17 cellular contexts compared by ENCODE assay signal in the genomic region with DNA sequence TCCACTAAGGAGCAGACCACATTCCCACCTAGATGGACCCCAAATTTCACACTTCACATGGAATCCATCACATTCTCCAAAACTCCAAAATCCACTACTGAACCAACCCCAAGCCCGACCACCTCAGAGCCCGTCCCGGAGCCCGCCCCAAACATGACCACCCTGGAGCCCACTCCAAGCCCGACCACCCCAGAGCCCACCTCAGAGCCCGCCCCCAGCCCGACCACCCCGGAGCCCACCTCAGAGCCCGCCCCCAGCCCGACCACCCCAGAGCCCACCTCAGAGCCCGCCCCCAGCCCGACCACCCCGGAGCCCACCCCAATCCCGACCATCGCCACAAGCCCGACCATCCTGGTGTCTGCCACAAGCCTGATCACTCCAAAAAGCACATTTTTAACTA. TPM values are rescaled to one million over a fixed set of nuclear protein-coding genes. Genes with fewer than 3 reads are reported as not detected.
DNase-seq lines count a peak whose midpoint lies in the region; ATAC-seq and TF ChIP-seq lines count a peak whose summit lies in the region.
"Had no signal": no experiment of that assay in that cellular context is flagged by ENCODE, and none has a peak within 500 bp of the region (broad histone marks: within the 10 kb centered on the region; RNA-seq: fewer than 3 reads in every experiment).

No MANE protein-coding gene starts in this region.

- no peaks in the 10 kb centered on the region for H3K9me2 ChIP-seq in Loucy (replicated peaks; ENCODE audit: low read depth, low read length)

- TF ChIP-seq CTCF in Loucy (conservative IDR thresholded peaks at IDR 0.05; ENCODE audit: low read length) (no peak), glutamatergic neuron (IDR thresholded peaks at IDR 0.05; ENCODE audit: partially characterized antibody, unreplicated experiment) (no peak)

- CTCF ChIA-PET in activated naive CD4-positive, alpha-beta T cell treated with anti-CD3 and anti-CD28 coated beads for 36 hours (lab: Charles Lee): interaction anchor here (1.0 kb wide), 1 partner anchor 53 kb away, joined by 4 read pairs; the partner anchor contains the start of gene CAMTA2

- ATAC-seq in effector memory CD8-positive, alpha-beta T cell (replicated peaks): no peak
- no peak for ATAC-seq in stimulated activated effector memory CD8-positive, alpha-beta T cell treated with anti-CD3 and anti-CD28 coated beads, Interleukin-12 subunit alpha, Interleukin-12 subunit beta, amount 100 ng/mL, for 72 hours

- peak overlapping the region; percentile 52 for H3K9ac ChIP-seq in Loucy (ENCODE audit: low read depth, low read length, poor library complexity, severe bottlenecking)

- no peak overlapping the region for H2AFZ ChIP-seq in Loucy (ENCODE audit: low read length)

- H3K4me1 Mint-ChIP-seq in activated naive CD4-positive, alpha-beta T cell treated with anti-CD3 and anti-CD28 coated beads, Interleukin-2, amount 50 U/mL, for 24 hours: peaks cover 38% of the 10 kb centered on the region
- H3K4me1 Mint-ChIP-seq in activated naive CD4-positive, alpha-beta T cell treated with anti-CD3 and anti-CD28 coated beads for 36 hours (ENCODE audit: low read depth): peaks cover 26% of the 10 kb centered on the region
- H3K4me1 Mint-ChIP-seq in effector memory CD8-positive, alpha-beta T cell (ENCODE audit: low read depth in 2 of 2): peaks cover 29 to 32% of the 10 kb centered on the region in 2 donors
- H3K4me1 Mint-ChIP-seq in stimulated activated effector memory CD8-positive, alpha-beta T cell treated with anti-CD3 and anti-CD28 coated beads, Interleukin-12 subunit alpha, Interleukin-12 subunit beta, amount 100 ng/mL, for 72 hours: peaks cover 51% of the 10 kb centered on the region
- H3K4me1 Mint-ChIP-seq in glutamatergic neuron (ENCODE audit: low read depth, unreplicated experiment): peaks cover 5% of the 10 kb centered on the region

- H3K27me3 Mint-ChIP-seq in activated naive CD4-positive, alpha-beta T cell treated with anti-CD3 and anti-CD28 coated beads, Interleukin-2, amount 50 U/mL, for 24 hours: no peaks in the 10 kb centered on the region
- peaks cover 2% of the 10 kb centered on the region for H3K27me3 Mint-ChIP-seq in activated naive CD4-positive, alpha-beta T cell treated with anti-CD3 and anti-CD28 coated beads for 36 hours (ENCODE audit: low read depth)
- no peaks in the 10 kb centered on the region for H3K27me3 Mint-ChIP-seq in effector memory CD8-positive, alpha-beta T cell
- peaks cover 9% of the 10 kb centered on the region for H3K27me3 Mint-ChIP-seq in glutamatergic neuron (ENCODE audit: unreplicated experiment)

- no peaks in the 10 kb centered on the region for H3K27me3 ChIP-seq in Loucy (ENCODE audit: insufficient read depth, low read length, poor library complexity, severe bottlenecking)

- H3K9me3 Mint-ChIP-seq in activated naive CD4-positive, alpha-beta T cell treated with anti-CD3 and anti-CD28 coated beads, Interleukin-2, amount 50 U/mL, for 24 hours: no peaks in the 10 kb centered on the region
- H3K9me3 Mint-ChIP-seq in activated naive CD4-positive, alpha-beta T cell treated with anti-CD3 and anti-CD28 coated beads for 36 hours: no peaks in the 10 kb centered on the region
- no peaks in the 10 kb centered on the region for H3K9me3 Mint-ChIP-seq in effector memory CD8-positive, alpha-beta T cell
- H3K9me3 Mint-ChIP-seq in stimulated activated effector memory CD8-positive, alpha-beta T cell treated with anti-CD3 and anti-CD28 coated beads, Interleukin-12 subunit alpha, Interleukin-12 subunit beta, amount 100 ng/mL, for 72 hours: no peaks in the 10 kb centered on the region
- peaks cover 4% of the 10 kb centered on the region for H3K9me3 Mint-ChIP-seq in glutamatergic neuron (ENCODE audit: unreplicated experiment)
- H3K9me3 Mint-ChIP-seq: activated naive CD4-positive, alpha-beta T cell treated with anti-CD3 and anti-CD28 coated beads, Interleukin-2, amount 50 U/mL, for 72 hours had no signal

- intact Hi-C loops in activated naive CD4-positive, alpha-beta T cell treated with anti-CD3 and anti-CD28 coated beads for 36 hours (cut with micrococcal nuclease): no loop called here

- H3K36me3 ChIP-seq in Loucy (ENCODE audit: insufficient read depth, low read length): no peaks in the 10 kb centered on the region

- H3K27ac Mint-ChIP-seq in activated naive CD4-positive, alpha-beta T cell treated with anti-CD3 and anti-CD28 coated beads, Interleukin-2, amount 50 U/mL, for 24 hours: peak overlapping the region; percentile 80
- H3K27ac Mint-ChIP-seq in activated naive CD4-positive, alpha-beta T cell treated with anti-CD3 and anti-CD28 coated beads for 36 hours: no peak overlapping the region
- H3K27ac Mint-ChIP-seq in effector memory CD8-positive, alpha-beta T cell: peak overlapping the region; percentile 79 to 92
- H3K27ac Mint-ChIP-seq in stimulated activated effector memory CD8-positive, alpha-beta T cell treated with anti-CD3 and anti-CD28 coated beads, Interleukin-12 subunit alpha, Interleukin-12 subunit beta, amount 100 ng/mL, for 72 hours: peak overlapping the region; percentile 85
- no peak overlapping the region for H3K27ac Mint-ChIP-seq in glutamatergic neuron (ENCODE audit: unreplicated experiment)

- H3K4me3 ChIP-seq in Loucy (ENCODE audit: low read length, poor library complexity, severe bottlenecking): peak overlapping the region; percentile 50

- H3K36me3 Mint-ChIP-seq in activated naive CD4-positive, alpha-beta T cell treated with anti-CD3 and anti-CD28 coated beads, Interleukin-2, amount 50 U/mL, for 24 hours: no peaks in the 10 kb centered on the region
- H3K36me3 Mint-ChIP-seq in activated naive CD4-positive, alpha-beta T cell treated with anti-CD3 and anti-CD28 coated beads for 36 hours (ENCODE audit: low read depth): peaks cover 19% of the 10 kb centered on the region
- peaks cover 20% of the 10 kb centered on the region for H3K36me3 Mint-ChIP-seq in effector memory CD8-positive, alpha-beta T cell (ENCODE audit: insufficient read depth)
- peaks cover 41% of the 10 kb centered on the region for H3K36me3 Mint-ChIP-seq in stimulated activated effector memory CD8-positive, alpha-beta T cell treated with anti-CD3 and anti-CD28 coated beads, Interleukin-12 subunit alpha, Interleukin-12 subunit beta, amount 100 ng/mL, for 72 hours
- H3K36me3 Mint-ChIP-seq in glutamatergic neuron (ENCODE audit: unreplicated experiment): peaks cover 8% of the 10 kb centered on the region

- no peak for DNase-seq in activated naive CD4-positive, alpha-beta T cell treated with anti-CD3 and anti-CD28 coated beads for 36 hours
- no peak for DNase-seq in effector memory CD8-positive, alpha-beta T cell
- no peak for DNase-seq in stimulated activated effector memory CD8-positive, alpha-beta T cell treated with anti-CD3 and anti-CD28 coated beads, Interleukin-12 subunit alpha, Interleukin-12 subunit beta, amount 100 ng/mL, for 72 hours (ENCODE audit: low spot score in 2 of 2)
- DNase-seq in middle frontal gyrus (ENCODE audit: extremely low spot score, low spot score) (no peak), glutamatergic neuron (no peak)
- no peak for DNase-seq in stimulated activated CD4-positive, alpha-beta T cell treated with anti-CD3 and anti-CD28 coated beads, Interleukin-2, amount 100 ng/mL, for 48 hours
- DNase-seq: activated CD4-positive, CD25-positive, alpha-beta regulatory T cell; activated CD8-positive, alpha-beta memory T cell treated with anti-CD3 and anti-CD28 coated beads, Interleukin-2, amount 50 U/mL, for 48 hours; central memory CD4-positive, alpha-beta T cell; effector CD8-positive, alpha-beta T cell; hippocampal formation; kidney glomerular epithelial cell had no signal

- H3F3A ChIP-seq in Loucy (ENCODE audit: low read depth): peaks cover 6% of the 10 kb centered on the region; the same call in 1 of the 2 replicates

- H3K4me1 ChIP-seq in Loucy (ENCODE audit: insufficient read depth, low read length, poor library complexity, severe bottlenecking): peaks cover 42% of the 10 kb centered on the region

- no peaks in the 10 kb centered on the region for H4K20me1 ChIP-seq in Loucy (ENCODE audit: insufficient read depth, low read length, poor library complexity, severe bottlenecking)

- no peaks in the 10 kb centered on the region for H3K9me3 ChIP-seq in Loucy (ENCODE audit: insufficient read depth, low read depth, low read length)

- peaks cover 23% of the 10 kb centered on the region for H3K79me2 ChIP-seq in Loucy (ENCODE audit: insufficient read depth, low read length)

- H3K4me3 Mint-ChIP-seq in activated naive CD4-positive, alpha-beta T cell treated with anti-CD3 and anti-CD28 coated beads, Interleukin-2, amount 50 U/mL, for 24 hours: peak overlapping the region; percentile 30
- H3K4me3 Mint-ChIP-seq in activated naive CD4-positive, alpha-beta T cell treated with anti-CD3 and anti-CD28 coated beads for 36 hours: no peak overlapping the region
- H3K4me3 Mint-ChIP-seq in effector memory CD8-positive, alpha-beta T cell: peak overlapping the region; percentile 54 to 71
- H3K4me3 Mint-ChIP-seq in stimulated activated effector memory CD8-positive, alpha-beta T cell treated with anti-CD3 and anti-CD28 coated beads, Interleukin-12 subunit alpha, Interleukin-12 subunit beta, amount 100 ng/mL, for 72 hours: peak overlapping the region; percentile 45
- no peak overlapping the region for H3K4me3 Mint-ChIP-seq in glutamatergic neuron (ENCODE audit: unreplicated experiment)

- H3K4me2 ChIP-seq in Loucy (ENCODE audit: low read depth, low read length, poor library complexity, severe bottlenecking): peak overlapping the region; percentile 80

RNA-seq across cellular contexts. Expression of gene GP1BA, which starts 1.6 kb away (rescaled TPM):
- total RNA-seq in activated naive CD4-positive, alpha-beta T cell treated with anti-CD3 and anti-CD28 coated beads for 36 hours: not detected
- 0.47 TPM for total RNA-seq in glutamatergic neuron (ENCODE audit: unreplicated experiment)
- total RNA-seq: activated naive CD4-positive, alpha-beta T cell treated with anti-CD3 and anti-CD28 coated beads, Interleukin-2, amount 50 U/mL, for 72 hours; LHCN-M2; T-helper 1 cell treated with Interleukin-12 subunit alpha and Interleukin-12 subunit beta and Interleukin-4 antibody, amounts not matched to agents 30 ng/mL and 1 ng/mL, for 36 hours had no signal

RNA-seq across cellular contexts. Expression of gene SLC25A11, which starts 6.2 kb away (rescaled TPM):
- total RNA-seq in activated naive CD4-positive, alpha-beta T cell treated with anti-CD3 and anti-CD28 coated beads for 36 hours: 10 to 100 TPM; 63.8 to 65.2 TPM
- 72.2 TPM for total RNA-seq in glutamatergic neuron (ENCODE audit: unreplicated experiment)

RNA-seq across cellular contexts. Expression of gene RNF167, which starts 6.4 kb away (rescaled TPM):
- 100 to 1,000 TPM; 133 to 140 TPM for total RNA-seq in activated naive CD4-positive, alpha-beta T cell treated with anti-CD3 and anti-CD28 coated beads for 36 hours
- 96.1 TPM for total RNA-seq in glutamatergic neuron (ENCODE audit: unreplicated experiment)

RNA-seq across cellular contexts. Expression of gene PFN1, which starts 14.7 kb away (rescaled TPM):
- 1,000 to 10,000 TPM; 1,812 to 1,876 TPM for total RNA-seq in activated naive CD4-positive, alpha-beta T cell treated with anti-CD3 and anti-CD28 coated beads for 36 hours
- 356 TPM for total RNA-seq in glutamatergic neuron (ENCODE audit: unreplicated experiment)

RNA-seq across cellular contexts. Expression of gene ENO3, which starts 17.3 kb away (rescaled TPM):
- 10 to 100 TPM; 26.7 to 28.9 TPM for total RNA-seq in activated naive CD4-positive, alpha-beta T cell treated with anti-CD3 and anti-CD28 coated beads for 36 hours
- 62.1 TPM for total RNA-seq in glutamatergic neuron (ENCODE audit: unreplicated experiment)

Comparison
In these comparisons a context has a peak if more than half of its experiments do, and no peak if none do; other contexts are left out.
1. H3K27ac Mint-ChIP-seq: peak in activated naive CD4-positive, alpha-beta T cell treated with anti-CD3 and anti-CD28 coated beads, Interleukin-2, amount 50 U/mL, for 24 hours (single experiment), effector memory CD8-positive, alpha-beta T cell (2 of 2) and stimulated activated effector memory CD8-positive, alpha-beta T cell treated with anti-CD3 and anti-CD28 coated beads, Interleukin-12 subunit alpha, Interleukin-12 subunit beta, amount 100 ng/mL, for 72 hours (single experiment); none in activated naive CD4-positive, alpha-beta T cell treated with anti-CD3 and anti-CD28 coated beads for 36 hours (single experiment) and glutamatergic neuron (single experiment).
2. H3K4me3 Mint-ChIP-seq: peak in activated naive CD4-positive, alpha-beta T cell treated with anti-CD3 and anti-CD28 coated beads, Interleukin-2, amount 50 U/mL, for 24 hours (single experiment), effector memory CD8-positive, alpha-beta T cell (2 of 2) and stimulated activated effector memory CD8-positive, alpha-beta T cell treated with anti-CD3 and anti-CD28 coated beads, Interleukin-12 subunit alpha, Interleukin-12 subunit beta, amount 100 ng/mL, for 72 hours (single experiment); none in activated naive CD4-positive, alpha-beta T cell treated with anti-CD3 and anti-CD28 coated beads for 36 hours (single experiment) and glutamatergic neuron (single experiment).